In the genomic region with DNA sequence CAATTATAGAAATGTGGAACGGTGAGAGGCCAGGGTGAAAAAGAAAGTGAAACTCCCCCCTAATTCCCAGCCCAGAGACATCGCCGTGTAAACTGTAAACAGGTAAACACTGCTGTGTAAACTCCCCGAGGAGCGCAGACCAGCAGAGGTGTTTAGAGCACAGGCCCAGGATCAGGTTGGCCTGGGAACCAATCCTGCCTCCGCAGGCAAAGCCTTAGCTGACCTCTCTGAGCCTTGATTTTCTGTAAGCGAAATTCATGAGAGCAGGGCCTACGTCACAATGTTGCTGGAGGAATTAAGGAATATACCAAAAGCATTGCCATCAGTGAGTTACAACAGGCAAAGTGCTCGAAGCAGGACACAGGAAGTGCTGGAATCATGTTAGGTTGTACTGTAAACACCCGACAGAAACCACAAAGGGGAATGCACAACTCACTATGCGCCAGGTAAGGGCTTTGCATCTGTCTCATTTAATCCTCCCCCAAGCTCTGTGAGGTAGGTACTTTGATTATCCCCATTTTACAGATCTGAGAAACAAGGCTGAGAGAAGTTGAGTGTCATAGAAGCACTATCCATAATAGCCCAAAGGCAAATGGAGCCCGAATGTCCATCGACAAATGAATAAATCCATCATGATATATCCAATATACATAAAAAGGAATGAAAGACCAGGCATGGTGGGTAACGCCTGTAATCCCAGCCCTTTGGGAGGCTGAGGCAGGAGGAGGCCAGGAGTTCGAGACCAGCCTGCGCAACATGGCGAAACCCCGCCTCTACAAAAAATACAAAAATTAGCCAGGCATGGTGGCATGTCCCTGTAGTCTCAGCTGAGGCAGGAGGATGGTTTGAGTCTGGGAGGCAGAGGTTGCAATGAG, we compare ENCODE assay signal across 1 cellular context.
TF ChIP-seq lines count a peak whose summit lies in the region.

No MANE protein-coding gene starts in this region.

TF ChIP-seq in GM12878, 131 proteins besides CTCF, POLR2A, EP300 and RAD21:
- TF ChIP-seq, protein P1, sequence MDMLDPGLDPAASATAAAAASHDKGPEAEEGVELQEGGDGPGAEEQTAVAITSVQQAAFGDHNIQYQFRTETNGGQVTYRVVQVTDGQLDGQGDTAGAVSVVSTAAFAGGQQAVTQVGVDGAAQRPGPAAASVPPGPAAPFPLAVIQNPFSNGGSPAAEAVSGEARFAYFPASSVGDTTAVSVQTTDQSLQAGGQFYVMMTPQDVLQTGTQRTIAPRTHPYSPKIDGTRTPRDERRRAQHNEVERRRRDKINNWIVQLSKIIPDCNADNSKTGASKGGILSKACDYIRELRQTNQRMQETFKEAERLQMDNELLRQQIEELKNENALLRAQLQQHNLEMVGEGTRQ (IDR thresholded peaks at IDR 0.05; ENCODE audit: borderline replicate concordance, low read depth, low read length): no peak
- TF ChIP-seq RUNX3 (IDR thresholded peaks at IDR 0.05; ENCODE audit: low read length) (peak; percentile 17; the same call in 1 of the 2 replicates), EZH2 (IDR thresholded peaks at IDR 0.05; ENCODE audit: borderline replicate concordance, control insufficient read depth, low read depth, low read length) (no peak)
